In genomic region chr19:47232422-47233211, GRCh38 we compare ENCODE assay signal across 8 cellular contexts. TPM values are rescaled to one million over a fixed set of nuclear protein-coding genes. Genes with fewer than 3 reads are reported as not detected.
DNase-seq lines count a peak whose midpoint lies in the region; ATAC-seq and TF ChIP-seq lines count a peak whose summit lies in the region.

No MANE protein-coding gene starts in this region.

- H3K9me2 ChIP-seq in HCT116 (ENCODE audit: insufficient read depth) (no peaks in the 10 kb centered on the region), hepatocyte (replicated peaks; ENCODE audit: insufficient read depth) (no peaks in the 10 kb centered on the region)

- H3K9ac ChIP-seq in HCT116 (ENCODE audit: low read length): peak overlapping the region; percentile 74

- no peak for TF ChIP-seq RAD21 in HCT116 (IDR thresholded peaks at IDR 0.05; ENCODE audit: low read depth)

- H2AFZ ChIP-seq in HCT116 (ENCODE audit: low read depth, low read length, poor library complexity, severe bottlenecking) (peak overlapping the region; percentile 52), hepatocyte (no peak overlapping the region)

- H3K4me2 ChIP-seq in HCT116 (ENCODE audit: low read length) (peak overlapping the region; percentile 100), hepatocyte (peak overlapping the region; percentile 98)

- H3K27me3 ChIP-seq in HCT116 (ENCODE audit: insufficient read depth, low read length): no peaks in the 10 kb centered on the region
- H3K27me3 ChIP-seq in hepatocyte: no peaks in the 10 kb centered on the region
- H3K27me3 ChIP-seq in tibial artery: no peaks in the 10 kb centered on the region

- peak overlapping the region; percentile 87 for H3K27ac Mint-ChIP-seq in activated CD8-positive, alpha-beta T cell treated with anti-CD3 and anti-CD28 coated beads, Interleukin-2, amount 10 ng/mL, durations not matched to agents 7 days and 5 days

- ATAC-seq in HCT116 (peak; percentile 42), GM19397 (IDR thresholded peaks at IDR 0.05; ENCODE audit: unreplicated experiment) (no peak)
- no peak for ATAC-seq in activated CD8-positive, alpha-beta T cell treated with anti-CD3 and anti-CD28 coated beads, Interleukin-2, amount 10 ng/mL, durations not matched to agents 7 days and 5 days

- CTCF ChIA-PET in HCT116 (lab: Charles Lee): interaction anchor here (0.8 to 1.1 kb wide), 3 partner anchors 11 to 22 kb away, joined by 4 to 6 read pairs (median 4); no protein-coding TSS in a partner anchor
- CTCF ChIA-PET in activated CD8-positive, alpha-beta T cell treated with anti-CD3 and anti-CD28 coated beads, Interleukin-2, amount 10 ng/mL, durations not matched to agents 7 days and 5 days (lab: Charles Lee): interaction anchor here (0.9 to 4.7 kb wide), 6 partner anchors 11 to 87 kb away, joined by 4 to 58 read pairs (median 8); no protein-coding TSS in a partner anchor

- WGBS in hepatocyte (ENCODE audit: low lambda C conversion rate, missing lambda C conversion rate): 78% methylated on average over 16 of the region's 16 CpGs

- H3K9me3 ChIP-seq in HCT116 (ENCODE audit: control insufficient read depth in 1 of 2, insufficient read depth in 1 of 2, low read depth in 1 of 2, low read length in 2 of 2): no peaks in the 10 kb centered on the region
- H3K9me3 ChIP-seq in hepatocyte (ENCODE audit: low read depth): no peaks in the 10 kb centered on the region
- H3K9me3 ChIP-seq in tibial artery: no peaks in the 10 kb centered on the region

- H3K4me1 ChIP-seq in HCT116 (ENCODE audit: control insufficient read depth in 1 of 2, insufficient read depth in 2 of 2, low read length in 2 of 2): peaks cover 24 to 51% of the 10 kb centered on the region in 2 experiments
- H3K4me1 ChIP-seq in hepatocyte (ENCODE audit: insufficient read depth): peaks cover 24% of the 10 kb centered on the region
- H3K4me1 ChIP-seq in tibial artery: peaks cover 0 to 37% (median 26%) of the 10 kb centered on the region in 4 donors

- POLR2A ChIA-PET in HCT116 (lab: Charles Lee): interaction anchor here (0.7 to 2.0 kb wide), 5 partner anchors 8 to 119 kb away, joined by 3 to 9 read pairs (median 5); partner anchors contain the start of genes CCDC9 and ZC3H4
- POLR2A ChIA-PET in activated CD8-positive, alpha-beta T cell treated with anti-CD3 and anti-CD28 coated beads, Interleukin-2, amount 10 ng/mL, durations not matched to agents 7 days and 5 days (lab: Charles Lee): interaction anchor here (0.7 to 1.5 kb wide), 7 partner anchors 9 to 121 kb away, joined by 3 to 12 read pairs (median 3); partner anchors contain the start of genes CCDC9 and ZC3H4

- TSS peak; percentile 79 for BruUV-seq in HCT116 (replicated peaks; lab: Mats Ljungman, UMichigan)

- H3K79me2 ChIP-seq in HCT116 (ENCODE audit: insufficient read depth, low read length): peaks cover 19% of the 10 kb centered on the region
- H3K79me2 ChIP-seq in hepatocyte: peaks cover 18% of the 10 kb centered on the region

- RAD21 ChIA-PET in HCT116 (lab: Charles Lee; ENCODE audit: low non-redundant PET in 1 of 2, low total read pairs in 2 of 2, uncharacterized antibody in 2 of 2, unreplicated experiment in 2 of 2): interaction anchor here in 1 of 2 experiments (0.7 kb wide), 1 partner anchor 12 kb away, joined by 3 read pairs; no protein-coding TSS in a partner anchor

- TF ChIP-seq POLR2A in HCT116 (IDR thresholded peaks at IDR 0.05; ENCODE audit: borderline replicate concordance, extremely low read depth, insufficient read depth, insufficient read length): no peak

- H3K27ac ChIP-seq in C4-2B: peak overlapping the region; percentile 80
- H3K27ac ChIP-seq in HCT116 (ENCODE audit: low read depth, low read length): peak overlapping the region; percentile 84
- H3K27ac ChIP-seq in hepatocyte: peak overlapping the region; percentile 84
- H3K27ac ChIP-seq in tibial artery: peak overlapping the region; percentile 85 to 99

- intact Hi-C loops in HCT116 (cut with micrococcal nuclease): no loop called here
- intact Hi-C loops in tibial artery (cut with DNase I; ENCODE audit: low total_unique reads): no loop called here

- DNase-seq in HCT116 (ENCODE audit: low read depth, low spot score): no peak
- DNase-seq in activated CD8-positive, alpha-beta T cell treated with anti-CD3 and anti-CD28 coated beads, Interleukin-2, amount 10 ng/mL, durations not matched to agents 7 days and 5 days: no peak
- no peak for DNase-seq in hepatocyte (ENCODE audit: low spot score)
- no peak for DNase-seq in tibial artery
- DNase-seq in activated gamma-delta T cell treated with Interleukin-2 at 50 U/mL for 16 hours: no peak
- DNase-seq in NCI-H2029 (lab: John Stamatoyannopoulos, UW): no peak

- H3K4me1 Mint-ChIP-seq in activated CD8-positive, alpha-beta T cell treated with anti-CD3 and anti-CD28 coated beads, Interleukin-2, amount 10 ng/mL, durations not matched to agents 7 days and 5 days (ENCODE audit: low read depth): peaks cover 20% of the 10 kb centered on the region

- H4K20me1 ChIP-seq in HCT116 (ENCODE audit: insufficient read depth): no peaks in the 10 kb centered on the region
- peaks cover 2% of the 10 kb centered on the region for H4K20me1 ChIP-seq in hepatocyte (ENCODE audit: insufficient read depth, poor library complexity, severe bottlenecking)

- H3K4me3 ChIP-seq in HCT116 (replicated peaks in 1 of 2; ENCODE audit: low read depth in 1 of 2, low read length in 2 of 2): peak overlapping the region; percentile 38 to 76
- no peak overlapping the region for H3K4me3 ChIP-seq in hepatocyte
- peak overlapping the region; percentile 6 to 91 for H3K4me3 ChIP-seq in tibial artery

- TF ChIP-seq CTCF in C4-2B (conservative IDR thresholded peaks at IDR 0.05) (no peak), HCT116 (IDR thresholded peaks at IDR 0.05 in 2 of 3, conservative IDR thresholded peaks at IDR 0.05 in 1 of 3; ENCODE audit: borderline replicate concordance in 1 of 3, insufficient read depth in 1 of 3, low read depth in 2 of 3, low read length in 2 of 3) (no peak), hepatocyte (IDR thresholded peaks at IDR 0.05; ENCODE audit: poor library complexity) (no peak), tibial artery (IDR thresholded peaks at IDR 0.05) (no peak)

- no peaks in the 10 kb centered on the region for H3K9me3 Mint-ChIP-seq in activated CD8-positive, alpha-beta T cell treated with anti-CD3 and anti-CD28 coated beads, Interleukin-2, amount 10 ng/mL, durations not matched to agents 7 days and 5 days (ENCODE audit: insufficient read depth)

- peaks cover 3% of the 10 kb centered on the region for H3K27me3 Mint-ChIP-seq in activated CD8-positive, alpha-beta T cell treated with anti-CD3 and anti-CD28 coated beads, Interleukin-2, amount 10 ng/mL, durations not matched to agents 7 days and 5 days (ENCODE audit: low read depth)

- peak overlapping the region; percentile 72 for H3K4me3 Mint-ChIP-seq in activated CD8-positive, alpha-beta T cell treated with anti-CD3 and anti-CD28 coated beads, Interleukin-2, amount 10 ng/mL, durations not matched to agents 7 days and 5 days

- H3K36me3 ChIP-seq in HCT116 (ENCODE audit: control insufficient read depth in 1 of 2, insufficient read depth in 2 of 2, low read length in 2 of 2) (no peaks in the 10 kb centered on the region), hepatocyte (replicated peaks; ENCODE audit: insufficient read depth, low read depth) (no peaks in the 10 kb centered on the region), tibial artery (no peaks in the 10 kb centered on the region)

- H3K36me3 Mint-ChIP-seq in activated CD8-positive, alpha-beta T cell treated with anti-CD3 and anti-CD28 coated beads, Interleukin-2, amount 10 ng/mL, durations not matched to agents 7 days and 5 days (ENCODE audit: low read depth): peaks cover 4% of the 10 kb centered on the region

TF ChIP-seq in HCT116, 20 proteins besides CTCF, POLR2A, EP300 and RAD21 (continues in another document):
- peak; percentile 59 for TF ChIP-seq SP1 (IDR thresholded peaks at IDR 0.05; ENCODE audit: low read depth)
- no peak for TF ChIP-seq ZFX (IDR thresholded peaks at IDR 0.05)
- no peak for TF ChIP-seq EZH2phosphoT487 (IDR thresholded peaks at IDR 0.05; ENCODE audit: borderline replicate concordance)
- no peak for TF ChIP-seq SRF (IDR thresholded peaks at IDR 0.05; ENCODE audit: low read depth)
- no peak; the same call in 1 of the 2 replicates for TF ChIP-seq CEBPB (IDR thresholded peaks at IDR 0.05; ENCODE audit: low read depth)
- peak; percentile 60; the same call in 1 of the 2 replicates for TF ChIP-seq MAX (IDR thresholded peaks at IDR 0.05)
- TF ChIP-seq CBX3 (IDR thresholded peaks at IDR 0.05; ENCODE audit: low read depth): peak; percentile 77; the same call in 1 of the 2 replicates

RNA-seq across cellular contexts. Expression of gene BBC3, which starts 1.6 kb away (rescaled TPM):
- total RNA-seq in HCT116 (2021; ENCODE audit: unreplicated experiment) (45.0 TPM), hepatocyte (8.0 and 9.9 TPM in 2 replicates)
- 25.7 and 27.3 TPM in 2 replicates for polyA plus RNA-seq in HCT116 (2012)
- total RNA-seq in activated CD8-positive, alpha-beta T cell treated with anti-CD3 and anti-CD28 coated beads, Interleukin-2, amount 10 ng/mL, durations not matched to agents 7 days and 5 days: 10 to 100 TPM; 15.7 to 16.8 TPM
- 14.7 and 22.0 TPM in 2 replicates for polyA plus RNA-seq in hepatocyte

RNA-seq across cellular contexts. Expression of gene CCDC9, which starts 23.7 kb away (rescaled TPM):
- total RNA-seq in HCT116 (2021; ENCODE audit: unreplicated experiment): 40.6 TPM
- polyA plus RNA-seq in HCT116 (2012): 27.1 and 33.4 TPM in 2 replicates
- 10 to 100 TPM; 30.0 to 32.1 TPM for total RNA-seq in activated CD8-positive, alpha-beta T cell treated with anti-CD3 and anti-CD28 coated beads, Interleukin-2, amount 10 ng/mL, durations not matched to agents 7 days and 5 days
- total RNA-seq in hepatocyte: 5.2 and 7.9 TPM in 2 replicates
- 13.0 and 19.6 TPM in 2 replicates for polyA plus RNA-seq in hepatocyte

RNA-seq across cellular contexts. Expression of gene INAFM1, which starts 42.1 kb away (rescaled TPM):
- 22.9 TPM for total RNA-seq in HCT116 (2021; ENCODE audit: unreplicated experiment)
- 13.6 and 15.4 TPM in 2 replicates for polyA plus RNA-seq in HCT116 (2012)
- 10 to 100 TPM; 12.9 to 14.3 TPM for total RNA-seq in activated CD8-positive, alpha-beta T cell treated with anti-CD3 and anti-CD28 coated beads, Interleukin-2, amount 10 ng/mL, durations not matched to agents 7 days and 5 days
- total RNA-seq in hepatocyte: 1.7 and 1.9 TPM in 2 replicates
- 11.9 and 13.8 TPM in 2 replicates for polyA plus RNA-seq in hepatocyte
